19 cellular contexts compared by ENCODE assay signal in the genomic region with DNA sequence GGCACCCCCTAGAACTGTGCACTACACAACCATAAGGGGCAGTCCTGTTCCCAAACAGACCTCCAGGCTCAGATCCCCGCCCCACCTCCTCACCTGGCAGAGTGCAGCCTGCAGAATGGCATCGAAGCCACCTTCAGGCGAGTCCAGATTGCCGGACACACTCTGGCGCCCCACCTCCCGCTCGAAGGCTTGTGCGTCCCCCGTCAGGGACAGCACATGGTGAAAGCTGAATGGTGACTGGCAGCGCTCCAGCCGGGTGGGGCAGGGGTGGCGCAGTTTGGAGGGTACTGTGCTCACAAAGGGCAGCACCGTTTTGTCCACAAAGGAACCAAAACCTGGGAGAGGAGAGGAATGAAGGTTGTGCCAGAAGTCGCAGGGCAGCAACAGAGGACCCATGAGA. TPM values are rescaled to one million over a fixed set of nuclear protein-coding genes. Genes with fewer than 3 reads are reported as not detected.
A peak's percentile ranks its signal among the peaks of the same experiment; 100 is the strongest.
DNase-seq lines count a peak whose midpoint lies in the region; ATAC-seq lines count a peak whose summit lies in the region.
"Had no signal": no experiment of that assay in that cellular context is flagged by ENCODE, and none has a peak within 500 bp of the region (broad histone marks: within the 10 kb centered on the region; RNA-seq: fewer than 3 reads in every experiment).

No MANE protein-coding gene starts in this region.

- no peaks in the 10 kb centered on the region for H3K27me3 Mint-ChIP-seq in activated CD8-positive, alpha-beta memory T cell treated with anti-CD3 and anti-CD28 coated beads, Interleukin-2, amount 10 ng/mL, durations not matched to agents 7 days and 5 days
- no peaks in the 10 kb centered on the region for H3K27me3 Mint-ChIP-seq in activated CD8-positive, alpha-beta T cell treated with anti-CD3 and anti-CD28 coated beads, Interleukin-2, amount 10 ng/mL, durations not matched to agents 7 days and 5 days (ENCODE audit: low read depth)
- no peaks in the 10 kb centered on the region for H3K27me3 Mint-ChIP-seq in naive thymus-derived CD4-positive, alpha-beta T cell
- H3K27me3 Mint-ChIP-seq: activated naive CD8-positive, alpha-beta T cell; stimulated activated naive CD8-positive, alpha-beta T cell treated with anti-CD3 and anti-CD28 coated beads, Interleukin-15, amount 100 ng/mL, for 72 hours had no signal

- no peaks in the 10 kb centered on the region for H3K9me3 Mint-ChIP-seq in activated CD8-positive, alpha-beta memory T cell treated with anti-CD3 and anti-CD28 coated beads, Interleukin-2, amount 10 ng/mL, durations not matched to agents 7 days and 5 days (ENCODE audit: low read depth)
- no peaks in the 10 kb centered on the region for H3K9me3 Mint-ChIP-seq in activated CD8-positive, alpha-beta T cell treated with anti-CD3 and anti-CD28 coated beads, Interleukin-2, amount 10 ng/mL, durations not matched to agents 7 days and 5 days (ENCODE audit: insufficient read depth)
- peaks cover 0 to 2% (median 0%) of the 10 kb centered on the region in 11 donors for H3K9me3 Mint-ChIP-seq in naive thymus-derived CD4-positive, alpha-beta T cell
- H3K9me3 Mint-ChIP-seq: stimulated activated naive CD8-positive, alpha-beta T cell treated with anti-CD3 and anti-CD28 coated beads, Interleukin-15, amount 100 ng/mL, for 72 hours had no signal

- intact Hi-C loops in naive thymus-derived CD4-positive, alpha-beta T cell (cut with micrococcal nuclease): no loop called here

- H3K4me3 Mint-ChIP-seq in activated CD8-positive, alpha-beta memory T cell treated with anti-CD3 and anti-CD28 coated beads, Interleukin-2, amount 10 ng/mL, durations not matched to agents 7 days and 5 days: no peak overlapping the region
- peak overlapping the region; percentile 32 for H3K4me3 Mint-ChIP-seq in activated CD8-positive, alpha-beta T cell treated with anti-CD3 and anti-CD28 coated beads, Interleukin-2, amount 10 ng/mL, durations not matched to agents 7 days and 5 days
- H3K4me3 Mint-ChIP-seq in naive thymus-derived CD4-positive, alpha-beta T cell: peak overlapping the region in 7 of 10 donors; percentile 16 to 67 (median 54)

- H3K4me1 ChIP-seq in naive thymus-derived CD4-positive, alpha-beta T cell (ENCODE audit: control insufficient read depth in 2 of 2, insufficient read depth in 2 of 2, low read length in 2 of 2): peaks cover 37 to 57% of the 10 kb centered on the region in 2 donors
- H3K4me1 ChIP-seq: breast epithelium had no signal

- peaks cover 35 to 67% (median 55%) of the 10 kb centered on the region in 3 experiments for H3K36me3 ChIP-seq in naive thymus-derived CD4-positive, alpha-beta T cell (ENCODE audit: control insufficient read depth in 2 of 3, insufficient read depth in 3 of 3, low read length in 3 of 3)
- H3K36me3 ChIP-seq: breast epithelium, ovary had no signal

- peak overlapping the region; percentile 37 for H3K27ac Mint-ChIP-seq in activated CD8-positive, alpha-beta memory T cell treated with anti-CD3 and anti-CD28 coated beads, Interleukin-2, amount 10 ng/mL, durations not matched to agents 7 days and 5 days
- H3K27ac Mint-ChIP-seq in activated CD8-positive, alpha-beta T cell treated with anti-CD3 and anti-CD28 coated beads, Interleukin-2, amount 10 ng/mL, durations not matched to agents 7 days and 5 days: peak overlapping the region; percentile 71
- peak overlapping the region; percentile 31 to 90 (median 82) for H3K27ac Mint-ChIP-seq in naive thymus-derived CD4-positive, alpha-beta T cell

- H3K4me1 Mint-ChIP-seq in activated CD8-positive, alpha-beta memory T cell treated with anti-CD3 and anti-CD28 coated beads, Interleukin-2, amount 10 ng/mL, durations not matched to agents 7 days and 5 days: peaks cover 56% of the 10 kb centered on the region
- peaks cover 56% of the 10 kb centered on the region for H3K4me1 Mint-ChIP-seq in activated CD8-positive, alpha-beta T cell treated with anti-CD3 and anti-CD28 coated beads, Interleukin-2, amount 10 ng/mL, durations not matched to agents 7 days and 5 days (ENCODE audit: low read depth)
- peaks cover 40 to 72% (median 53%) of the 10 kb centered on the region in 7 donors for H3K4me1 Mint-ChIP-seq in naive thymus-derived CD4-positive, alpha-beta T cell

- peaks cover 82% of the 10 kb centered on the region for H3K36me3 Mint-ChIP-seq in activated CD8-positive, alpha-beta memory T cell treated with anti-CD3 and anti-CD28 coated beads, Interleukin-2, amount 10 ng/mL, durations not matched to agents 7 days and 5 days
- peaks cover 92% of the 10 kb centered on the region for H3K36me3 Mint-ChIP-seq in activated CD8-positive, alpha-beta T cell treated with anti-CD3 and anti-CD28 coated beads, Interleukin-2, amount 10 ng/mL, durations not matched to agents 7 days and 5 days (ENCODE audit: low read depth)
- H3K36me3 Mint-ChIP-seq in naive thymus-derived CD4-positive, alpha-beta T cell: peaks cover 6 to 76% (median 24%) of the 10 kb centered on the region in 5 donors

- peak overlapping the region; percentile 75 for H3K27ac ChIP-seq in naive thymus-derived CD4-positive, alpha-beta T cell (ENCODE audit: low read depth, low read length)
- H3K27ac ChIP-seq: breast epithelium, left lung, ovary had no signal

- no peak overlapping the region for H3K4me3 ChIP-seq in naive thymus-derived CD4-positive, alpha-beta T cell (ENCODE audit: low read length)
- H3K4me3 ChIP-seq: breast epithelium, left lung, ovary had no signal

- H3K27me3 ChIP-seq in naive thymus-derived CD4-positive, alpha-beta T cell (ENCODE audit: control insufficient read depth in 2 of 2, insufficient read depth in 2 of 2, low read length in 2 of 2): no peaks in the 10 kb centered on the region
- H3K27me3 ChIP-seq: breast epithelium, ovary had no signal

- no peaks in the 10 kb centered on the region for H3K9me3 ChIP-seq in naive thymus-derived CD4-positive, alpha-beta T cell (ENCODE audit: control insufficient read depth in 2 of 3, low read length in 3 of 3)
- H3K9me3 ChIP-seq: breast epithelium, left lung, ovary had no signal

- POLR2A ChIA-PET in activated CD8-positive, alpha-beta T cell treated with anti-CD3 and anti-CD28 coated beads, Interleukin-2, amount 10 ng/mL, durations not matched to agents 7 days and 5 days (lab: Charles Lee): interaction anchor here (1.3 to 7.9 kb wide), 2 partner anchors 9 to 15 kb away, joined by 3 to 57 read pairs; partner anchors contain the start of genes CSAD and ZNF740
- POLR2A ChIA-PET in naive thymus-derived CD4-positive, alpha-beta T cell (lab: Charles Lee): interaction anchor here (0.5 to 10.4 kb wide), 6 partner anchors 8 to 99 kb away, joined by 3 to 217 read pairs (median 22); partner anchors contain the start of genes CSAD, ITGB7, PFDN5 and ZNF740

- CTCF ChIA-PET in activated CD8-positive, alpha-beta memory T cell treated with anti-CD3 and anti-CD28 coated beads, Interleukin-2, amount 10 ng/mL, durations not matched to agents 7 days and 5 days (lab: Charles Lee): interaction anchor here (1.4 to 2.4 kb wide), 4 partner anchors 10 to 21 kb away, joined by 3 to 11 read pairs (median 6); partner anchors contain the start of gene ITGB7
- CTCF ChIA-PET in activated CD8-positive, alpha-beta T cell treated with anti-CD3 and anti-CD28 coated beads, Interleukin-2, amount 10 ng/mL, durations not matched to agents 7 days and 5 days (lab: Charles Lee): interaction anchor here (1.1 to 6.5 kb wide), 5 partner anchors 7 to 125 kb away, joined by 3 to 58 read pairs (median 18); partner anchors contain the start of genes AAAS and ESPL1
- CTCF ChIA-PET in naive thymus-derived CD4-positive, alpha-beta T cell (lab: Charles Lee): interaction anchor here (2.3 to 10.2 kb wide), 4 partner anchors 9 to 37 kb away, joined by 9 to 88 read pairs (median 38); partner anchors contain the start of genes CSAD, ITGB7 and ZNF740

- ATAC-seq in activated CD8-positive, alpha-beta memory T cell treated with anti-CD3 and anti-CD28 coated beads, Interleukin-2, amount 10 ng/mL, durations not matched to agents 7 days and 5 days: no peak
- ATAC-seq in activated CD8-positive, alpha-beta T cell treated with anti-CD3 and anti-CD28 coated beads, Interleukin-2, amount 10 ng/mL, durations not matched to agents 7 days and 5 days: no peak
- no peak for ATAC-seq in naive thymus-derived CD4-positive, alpha-beta T cell
- ATAC-seq: stimulated activated naive CD8-positive, alpha-beta T cell treated with anti-CD3 and anti-CD28 coated beads, Interleukin-15, amount 100 ng/mL, for 72 hours had no signal

- DNase-seq in activated CD8-positive, alpha-beta memory T cell treated with anti-CD3 and anti-CD28 coated beads, Interleukin-2, amount 10 ng/mL, durations not matched to agents 7 days and 5 days: no peak
- no peak for DNase-seq in activated CD8-positive, alpha-beta memory T cell treated with anti-CD3 and anti-CD28 coated beads, Interleukin-2, amount 50 U/mL, for 4 hours
- DNase-seq in HT-29 (ENCODE audit: low spot score) (peak; percentile 78), NCI-H226 (no peak), KG1 (lab: John Stamatoyannopoulos, UW) (no peak), NCI-H1417 (lab: John Stamatoyannopoulos, UW) (no peak)
- DNase-seq in activated CD8-positive, alpha-beta T cell treated with anti-CD3 and anti-CD28 coated beads, Interleukin-2, amount 10 ng/mL, durations not matched to agents 7 days and 5 days: no peak
- DNase-seq in naive thymus-derived CD4-positive, alpha-beta T cell: no peak
- DNase-seq: dermis blood vessel endothelial cell; NCI-H187; ovary; SIG-M5; stimulated activated naive CD8-positive, alpha-beta T cell treated with anti-CD3 and anti-CD28 coated beads, Interleukin-15, amount 100 ng/mL, for 72 hours; trophoblast cell had no signal

RNA-seq across cellular contexts. Expression of gene ITGB7, which starts 10.6 kb away (rescaled TPM):
- total RNA-seq in activated CD8-positive, alpha-beta memory T cell treated with anti-CD3 and anti-CD28 coated beads, Interleukin-2, amount 10 ng/mL, durations not matched to agents 7 days and 5 days: 100 to 1,000 TPM; 567 to 729 TPM
- 8.1 and 11.4 TPM in 2 replicates for total RNA-seq in HT-29 (2014; rRNA removed; shearing (Covaris generic))
- 100 to 1,000 TPM; 500 to 503 TPM for total RNA-seq in activated CD8-positive, alpha-beta T cell treated with anti-CD3 and anti-CD28 coated beads, Interleukin-2, amount 10 ng/mL, durations not matched to agents 7 days and 5 days
- 100 to 1,000 TPM; 208 to 760 (median 408) TPM for total RNA-seq in naive thymus-derived CD4-positive, alpha-beta T cell
- 100 to 1,000 TPM; 191 to 205 TPM for polyA plus RNA-seq in naive thymus-derived CD4-positive, alpha-beta T cell
- total RNA-seq: HT1080, NCI-H460 had no signal

RNA-seq across cellular contexts. Expression of gene CSAD, which starts 15.8 kb away (rescaled TPM):
- 10 to 100 TPM; 19.6 to 28.1 TPM for total RNA-seq in activated CD8-positive, alpha-beta memory T cell treated with anti-CD3 and anti-CD28 coated beads, Interleukin-2, amount 10 ng/mL, durations not matched to agents 7 days and 5 days
- 14.7 and 16.3 TPM in 2 replicates for total RNA-seq in HT-29 (2014; rRNA removed; shearing (Covaris generic))
- 10 to 100 TPM; 15.7 to 17.0 TPM for total RNA-seq in activated CD8-positive, alpha-beta T cell treated with anti-CD3 and anti-CD28 coated beads, Interleukin-2, amount 10 ng/mL, durations not matched to agents 7 days and 5 days
- total RNA-seq in naive thymus-derived CD4-positive, alpha-beta T cell: 10 to 100 TPM; 34.1 to 76.3 (median 69.1) TPM
- polyA plus RNA-seq in naive thymus-derived CD4-positive, alpha-beta T cell: 1 to 10 TPM; 1.3 to 2.1 TPM

RNA-seq across cellular contexts. Expression of gene ZNF740, which starts 16.0 kb away (rescaled TPM):
- total RNA-seq in activated CD8-positive, alpha-beta memory T cell treated with anti-CD3 and anti-CD28 coated beads, Interleukin-2, amount 10 ng/mL, durations not matched to agents 7 days and 5 days: 10 to 100 TPM; 35.8 to 47.0 TPM
- 8.1 and 8.8 TPM in 2 replicates for total RNA-seq in HT-29 (2014; rRNA removed; shearing (Covaris generic))
- total RNA-seq in activated CD8-positive, alpha-beta T cell treated with anti-CD3 and anti-CD28 coated beads, Interleukin-2, amount 10 ng/mL, durations not matched to agents 7 days and 5 days: 10 to 100 TPM; 28.2 to 31.4 TPM
- total RNA-seq in naive thymus-derived CD4-positive, alpha-beta T cell: 100 to 1,000 TPM in 2 of 5 experiments, 10 to 100 TPM in 3; 37.2 to 135 (median 49.5) TPM
- polyA plus RNA-seq in naive thymus-derived CD4-positive, alpha-beta T cell: 1 to 10 TPM; 3.6 to 3.8 TPM

RNA-seq across cellular contexts. Expression of gene RARG, which starts 35.5 kb away (rescaled TPM):
- 10 to 100 TPM; 29.4 to 38.8 TPM for total RNA-seq in activated CD8-positive, alpha-beta memory T cell treated with anti-CD3 and anti-CD28 coated beads, Interleukin-2, amount 10 ng/mL, durations not matched to agents 7 days and 5 days
- 89.7 and 92.5 TPM in 2 replicates for total RNA-seq in HT-29 (2014; rRNA removed; shearing (Covaris generic))
- 10 to 100 TPM; 44.1 to 45.9 TPM for total RNA-seq in activated CD8-positive, alpha-beta T cell treated with anti-CD3 and anti-CD28 coated beads, Interleukin-2, amount 10 ng/mL, durations not matched to agents 7 days and 5 days
- total RNA-seq in naive thymus-derived CD4-positive, alpha-beta T cell: 10 to 100 TPM; 22.4 to 73.1 (median 57.4) TPM
- polyA plus RNA-seq in naive thymus-derived CD4-positive, alpha-beta T cell: 10 to 100 TPM in 1 of 2 donors, 1 to 10 TPM in 1; 6.4 to 17.2 TPM

Comparison
In these comparisons a context has a peak if more than half of its experiments do, and no peak if none do; other contexts are left out.
1. RNA of gene ITGB7, which starts 10.6 kb away (total RNA-seq): 567 to 729 TPM in activated CD8-positive, alpha-beta memory T cell treated with anti-CD3 and anti-CD28 coated beads, Interleukin-2, amount 10 ng/mL, durations not matched to agents 7 days and 5 days, 500 to 503 TPM in activated CD8-positive, alpha-beta T cell treated with anti-CD3 and anti-CD28 coated beads, Interleukin-2, amount 10 ng/mL, durations not matched to agents 7 days and 5 days and 208 to 760 TPM in naive thymus-derived CD4-positive, alpha-beta T cell; 8.1 to 11.4 TPM in HT-29; every median in the first group is over 10 times any median in the second.
2. Peak in every context shown above with its lines, with median percentiles within 50 percentile points of each other: H3K27ac Mint-ChIP-seq.